In genomic region chrX:70088791-70089190, GRCh38 we compare ENCODE assay signal across 1 cellular context.
TF ChIP-seq lines count a peak whose summit lies in the region.

No MANE protein-coding gene starts in this region.

TF ChIP-seq in SK-N-SH, 30 proteins besides CTCF, POLR2A, EP300 and RAD21 (continued from another document):
- TF ChIP-seq JUND (IDR thresholded peaks at IDR 0.05), result no peak
- no peak for TF ChIP-seq ELF1 (IDR thresholded peaks at IDR 0.05)
- no peak for TF ChIP-seq TAF1 (IDR thresholded peaks at IDR 0.05; ENCODE audit: borderline replicate concordance, low read depth, low read length)
- TF ChIP-seq RFX5 (IDR thresholded peaks at IDR 0.05; ENCODE audit: low read length), result no peak
- no peak for TF ChIP-seq REST (IDR thresholded peaks at IDR 0.05; ENCODE audit: low read depth, low read length)
- TF ChIP-seq SIN3A (IDR thresholded peaks at IDR 0.05; ENCODE audit: borderline replicate concordance, low read depth, low read length), result no peak
- TF ChIP-seq PBX3 (IDR thresholded peaks at IDR 0.05), result no peak
TF ChIP-seq in SK-N-SH: peak in this region for 0.
